Comparison of ENCODE assay signal across 26 cellular contexts in genomic region chr22:47497666-47498065, GRCh38.
"Had no signal": no experiment of that assay in that cellular context is flagged by ENCODE, and none has a peak within 500 bp of the region (broad histone marks: within the 10 kb centered on the region; RNA-seq: fewer than 3 reads in every experiment).

No MANE protein-coding gene starts in this region.

- DNase-seq: colonic mucosa; cortex of kidney; effector CD8-positive, alpha-beta T cell; effector memory CD8-positive, alpha-beta T cell; endodermal cell; erythroblast; esophagus squamous epithelium; foreskin fibroblast; foreskin melanocyte; gastrocnemius medialis; glutamatergic neuron; head of caudate nucleus; hypothalamus; immature natural killer cell; islet precursor cell; kidney; kidney glomerular epithelial cell; left lung; lower lobe of right lung; mesenchymal stem cell; mucosa of descending colon; naive B cell had no signal

- H2AFZ ChIP-seq: hepatocyte had no signal

- H3K4me1 ChIP-seq: colonic mucosa, esophagus squamous epithelium, gastrocnemius medialis, left lung, lower lobe of right lung had no signal

- H3K79me2 ChIP-seq: hepatocyte had no signal

- H3K27ac ChIP-seq: colonic mucosa, epithelial cell of prostate, esophagus squamous epithelium, gastrocnemius medialis, hepatocyte, left lung, lower lobe of right lung had no signal

- H3K4me3 ChIP-seq: colonic mucosa, esophagus squamous epithelium, gastrocnemius medialis, hepatocyte, left lung, lower lobe of right lung, mucosa of descending colon had no signal

- FAIRE-seq: endometrium, kidney had no signal

- H3K27me3 ChIP-seq: colonic mucosa, gastrocnemius medialis, hepatocyte, left lung had no signal

- H3K9me3 ChIP-seq: colonic mucosa, gastrocnemius medialis, mucosa of descending colon had no signal

- ATAC-seq: effector memory CD8-positive, alpha-beta T cell; esophagus mucosa; gastrocnemius medialis; left lung; lower lobe of right lung; mucosa of descending colon had no signal

- H3K4me2 ChIP-seq: hepatocyte had no signal

- H3K36me3 ChIP-seq: colonic mucosa, esophagus squamous epithelium, gastrocnemius medialis, left lung, lower lobe of right lung had no signal
